Comparison of ENCODE assay signal across 11 cellular contexts in genomic region chr4:115113382-115114106, GRCh38. TPM values are rescaled to one million over a fixed set of nuclear protein-coding genes. Genes with fewer than 3 reads are reported as not detected.
A peak's percentile ranks its signal among the peaks of the same experiment; 100 is the strongest.
DNase-seq lines count a peak whose midpoint lies in the region; ATAC-seq and TF ChIP-seq lines count a peak whose summit lies in the region.
"Had no signal": no experiment of that assay in that cellular context is flagged by ENCODE, and none has a peak within 500 bp of the region (broad histone marks: within the 10 kb centered on the region; RNA-seq: fewer than 3 reads in every experiment).

TSS of gene NDST4 (minus strand) at chr4:115113620. CDS start at chr4:115077036, 36,584 bp downstream.

- peak within 1 kb of the TSS; percentile 51 for H3K18ac ChIP-seq in mesendoderm (ENCODE audit: low read length)

- H3K23ac ChIP-seq in mesendoderm (ENCODE audit: low read length) = no peak within 1 kb of the TSS

- no peaks in the 10 kb centered on the region for H3K27me3 Mint-ChIP-seq in progenitor cell of endocrine pancreas
- H3K27me3 Mint-ChIP-seq in CD4-positive, alpha-beta memory T cell = no peaks in the 10 kb centered on the region
- H3K27me3 Mint-ChIP-seq: CD4-positive, CD25-positive, alpha-beta regulatory T cell had no signal

- H3K9me3 ChIP-seq in CD4-positive, alpha-beta memory T cell (ENCODE audit: control insufficient read depth in 1 of 2, low read length in 2 of 2) = no peaks in the 10 kb centered on the region
- H3K9me3 ChIP-seq: heart right ventricle had no signal

- H4K5ac ChIP-seq in mesendoderm (ENCODE audit: low read length) = no peak within 1 kb of the TSS

- H3K36me3 Mint-ChIP-seq in progenitor cell of endocrine pancreas (ENCODE audit: insufficient read depth) = no peaks in the 10 kb centered on the region
- H3K36me3 Mint-ChIP-seq in CD4-positive, alpha-beta memory T cell = no peaks in the 10 kb centered on the region
- H3K36me3 Mint-ChIP-seq: CD4-positive, CD25-positive, alpha-beta regulatory T cell had no signal

- H3K79me2 ChIP-seq in mesendoderm (ENCODE audit: control insufficient read depth, insufficient read depth, low read length) = no peaks in the 10 kb centered on the region

- CTCF ChIA-PET in CD4-positive, alpha-beta memory T cell (lab: Charles Lee; ENCODE audit: partially characterized antibody) = no interaction called here

- H4K8ac ChIP-seq in mesendoderm (ENCODE audit: low read depth, low read length) = no peak within 1 kb of the TSS

- H2AK5ac ChIP-seq in mesendoderm (ENCODE audit: low read length) = no peak within 1 kb of the TSS

- H3K9me3 Mint-ChIP-seq in progenitor cell of endocrine pancreas (ENCODE audit: low read depth) = no peaks in the 10 kb centered on the region
- peaks cover 0 to 2% (median 0%) of the 10 kb centered on the region in 8 donors for H3K9me3 Mint-ChIP-seq in CD4-positive, alpha-beta memory T cell

- no peaks in the 10 kb centered on the region for H3K27me3 ChIP-seq in mesendoderm (ENCODE audit: insufficient read depth, low read length, poor library complexity)
- no peaks in the 10 kb centered on the region for H3K27me3 ChIP-seq in CD4-positive, alpha-beta memory T cell (ENCODE audit: insufficient read depth, low read length)
- H3K27me3 ChIP-seq: heart right ventricle had no signal

- H2BK5ac ChIP-seq in mesendoderm (ENCODE audit: low read length) = no peak within 1 kb of the TSS

- no peaks in the 10 kb centered on the region for H3K36me3 ChIP-seq in mesendoderm (ENCODE audit: control insufficient read depth, insufficient read depth, low read length)
- no peaks in the 10 kb centered on the region for H3K36me3 ChIP-seq in CD4-positive, alpha-beta memory T cell (ENCODE audit: insufficient read depth, low read length)
- H3K36me3 ChIP-seq: heart right ventricle had no signal

- no peak within 1 kb of the TSS for H3K4me3 Mint-ChIP-seq in progenitor cell of endocrine pancreas (ENCODE audit: low read depth)
- H3K4me3 Mint-ChIP-seq in CD4-positive, alpha-beta memory T cell = no peak within 1 kb of the TSS
- H3K4me3 Mint-ChIP-seq: CD4-positive, CD25-positive, alpha-beta regulatory T cell had no signal

- peaks cover 2% of the 10 kb centered on the region for H3K4me1 ChIP-seq in mesendoderm (ENCODE audit: control insufficient read depth, low read depth, low read length)
- H3K4me1 ChIP-seq in CD4-positive, alpha-beta memory T cell (ENCODE audit: insufficient read depth, low read length) = no peaks in the 10 kb centered on the region
- H3K4me1 ChIP-seq: heart right ventricle had no signal

- no peak within 1 kb of the TSS for H3K4ac ChIP-seq in mesendoderm (ENCODE audit: low read depth, low read length)

- no peak for DNase-seq in AG09319 (ENCODE audit: extremely low read depth, low read depth)
- peak; percentile 64 for DNase-seq in NCI-H1694 (lab: John Stamatoyannopoulos, UW)
- DNase-seq in astrocyte of the cerebellum (ENCODE audit: low read depth) = peak; percentile 63
- no peak for DNase-seq in mesendoderm
- DNase-seq in progenitor cell of endocrine pancreas (ENCODE audit: low spot score, unreplicated experiment) = no peak
- no peak for DNase-seq in CD4-positive, alpha-beta memory T cell
- no peak for DNase-seq in activated naive CD4-positive, alpha-beta T cell treated with anti-CD3 and anti-CD28 coated beads, Interleukin-2, amount 50 U/mL, for 16 hours
- DNase-seq: activated CD4-positive, alpha-beta T cell treated with anti-CD3 and anti-CD28 coated beads, Interleukin-2, amount 50 U/mL, for 4 hours; CD4-positive, CD25-positive, alpha-beta regulatory T cell; heart right ventricle had no signal

- no peak within 1 kb of the TSS for H3K4me2 ChIP-seq in mesendoderm (ENCODE audit: low read length)

- POLR2A ChIA-PET in CD4-positive, alpha-beta memory T cell (lab: Charles Lee; ENCODE audit: partially characterized antibody) = no interaction called here

- no peaks in the 10 kb centered on the region for H3K79me1 ChIP-seq in mesendoderm (ENCODE audit: low read length)

- H3K4me3 ChIP-seq in astrocyte of the cerebellum (ENCODE audit: low read depth, low read length) = peak within 1 kb of the TSS; percentile 36
- no peak within 1 kb of the TSS for H3K4me3 ChIP-seq in mesendoderm (ENCODE audit: low read length)
- no peak within 1 kb of the TSS for H3K4me3 ChIP-seq in CD4-positive, alpha-beta memory T cell (ENCODE audit: low read length in 2 of 2)
- H3K4me3 ChIP-seq: heart right ventricle had no signal

- ATAC-seq in HG03039 (IDR thresholded peaks at IDR 0.05; ENCODE audit: unreplicated experiment) = no peak

- H2BK120ac ChIP-seq in mesendoderm (ENCODE audit: low read depth, low read length) = no peak within 1 kb of the TSS

- peak; percentile 6 for TF ChIP-seq CTCF in AG09319 (IDR thresholded peaks at IDR 0.05; ENCODE audit: low read depth, low read length)
- peak; percentile 13 for TF ChIP-seq CTCF in astrocyte of the cerebellum (IDR thresholded peaks at IDR 0.05; ENCODE audit: low read depth, low read length, missing control alignments)
- no peak for TF ChIP-seq CTCF in progenitor cell of endocrine pancreas (IDR thresholded peaks at IDR 0.05; ENCODE audit: unreplicated experiment)

- no CpG with 5 or more reads among the region's 13 CpGs for WGBS in mesendoderm (ENCODE audit: extremely low coverage, insufficient coverage, low lambda C conversion rate)

- peak within 1 kb of the TSS; percentile 9 for H2BK15ac ChIP-seq in mesendoderm (replicated peaks; ENCODE audit: low read depth)

- H3K4me1 Mint-ChIP-seq in progenitor cell of endocrine pancreas (ENCODE audit: low read depth) = peaks cover 15% of the 10 kb centered on the region
- H3K4me1 Mint-ChIP-seq in CD4-positive, alpha-beta memory T cell = no peaks in the 10 kb centered on the region
- H3K4me1 Mint-ChIP-seq: CD4-positive, CD25-positive, alpha-beta regulatory T cell had no signal

- intact Hi-C loops in CD4-positive, alpha-beta memory T cell (cut with micrococcal nuclease) = no loop called here

- H3K56ac ChIP-seq in mesendoderm (ENCODE audit: low read length) = no peak within 1 kb of the TSS

- no peak within 1 kb of the TSS for H3K27ac ChIP-seq in mesendoderm (ENCODE audit: low read depth, low read length)
- H3K27ac ChIP-seq in CD4-positive, alpha-beta memory T cell (ENCODE audit: low read depth, low read length) = no peak within 1 kb of the TSS
- H3K27ac ChIP-seq: heart right ventricle had no signal

- no peak within 1 kb of the TSS for H3K9ac ChIP-seq in mesendoderm (ENCODE audit: low read length)

- in situ Hi-C loops in astrocyte of the cerebellum (cut with HindIII; ENCODE audit: low sequenced_read_pairs) = no loop called here

- no peak within 1 kb of the TSS for H3K27ac Mint-ChIP-seq in progenitor cell of endocrine pancreas
- no peak within 1 kb of the TSS for H3K27ac Mint-ChIP-seq in CD4-positive, alpha-beta memory T cell

RNA-seq across cellular contexts. Expression of gene NDST4, which starts in this region (rescaled TPM):
- polyA plus RNA-seq in mesendoderm (2013, experiment 1 of 2) = not detected
- polyA plus RNA-seq in mesendoderm (2013, experiment 2 of 2) = 0.03 TPM
- 0.14 and 0.20 TPM in 2 replicates for total RNA-seq in progenitor cell of endocrine pancreas
- not detected for total RNA-seq in CD4-positive, alpha-beta memory T cell
- polyA plus RNA-seq in CD4-positive, alpha-beta memory T cell = not detected
- total RNA-seq: CD4-positive, CD25-positive, alpha-beta regulatory T cell had no signal
- polyA plus RNA-seq: CD4-positive, CD25-positive, alpha-beta regulatory T cell; heart right ventricle had no signal

Comparison
In these comparisons a context has a peak if more than half of its experiments do, and no peak if none do; other contexts are left out.
1. DNase-seq: peak in NCI-H1694 (single experiment) and astrocyte of the cerebellum (single experiment); none in AG09319 (single experiment), mesendoderm (single experiment), progenitor cell of endocrine pancreas (single experiment), CD4-positive, alpha-beta memory T cell (0 of 5) and activated naive CD4-positive, alpha-beta T cell treated with anti-CD3 and anti-CD28 coated beads, Interleukin-2, amount 50 U/mL, for 16 hours (single experiment).